ENCODE assay signal across 16 cellular contexts in genomic region chr17:43365356-43365755, GRCh38. TPM values are rescaled to one million over a fixed set of nuclear protein-coding genes. Genes with fewer than 3 reads are reported as not detected.
DNase-seq lines count a peak whose midpoint lies in the region; ATAC-seq and TF ChIP-seq lines count a peak whose summit lies in the region.
"Had no signal": no experiment of that assay in that cellular context is flagged by ENCODE, and none has a peak within 500 bp of the region (broad histone marks: within the 10 kb centered on the region; RNA-seq: fewer than 3 reads in every experiment).

No MANE protein-coding gene starts in this region.

- H3K36me3 Mint-ChIP-seq in T-helper 1 cell treated with Interleukin-12 subunit alpha and Interleukin-12 subunit beta and Interleukin-4 antibody, amounts not matched to agents 30 μg/mL and 1 μg/mL, for 36 hours (ENCODE audit: low read depth), result peaks cover 4% of the 10 kb centered on the region
- peaks cover 2% of the 10 kb centered on the region for H3K36me3 Mint-ChIP-seq in chondrocyte (ENCODE audit: low read depth)
- peaks cover 10% of the 10 kb centered on the region for H3K36me3 Mint-ChIP-seq in neural crest cell (ENCODE audit: low read depth)

- H3K4me2 ChIP-seq in KMS-11, result no peak overlapping the region

- H2AFZ ChIP-seq in KMS-11 (ENCODE audit: low read depth), result no peak overlapping the region

- H3K4me3 Mint-ChIP-seq in T-helper 1 cell treated with Interleukin-12 subunit alpha and Interleukin-12 subunit beta and Interleukin-4 antibody, amounts not matched to agents 30 μg/mL and 1 μg/mL, for 36 hours, result no peak overlapping the region
- H3K4me3 Mint-ChIP-seq in chondrocyte (ENCODE audit: unreplicated experiment) (no peak overlapping the region), neural crest cell (peak overlapping the region; percentile 35)

- peak overlapping the region; percentile 9 for H3K27ac Mint-ChIP-seq in T-helper 1 cell treated with Interleukin-12 subunit alpha and Interleukin-12 subunit beta and Interleukin-4 antibody, amounts not matched to agents 30 μg/mL and 1 μg/mL, for 36 hours
- no peak overlapping the region for H3K27ac Mint-ChIP-seq in chondrocyte (ENCODE audit: unreplicated experiment)
- H3K27ac Mint-ChIP-seq in neural crest cell (ENCODE audit: unreplicated experiment), result no peak overlapping the region

- H3K27me3 ChIP-seq in KMS-11 (ENCODE audit: insufficient read depth, low read depth) (no peaks in the 10 kb centered on the region), right cardiac atrium (ENCODE audit: control insufficient read depth, insufficient read depth) (no peaks in the 10 kb centered on the region)
- H3K27me3 ChIP-seq: esophagus muscularis mucosa had no signal

- no peaks in the 10 kb centered on the region for H4K20me1 ChIP-seq in KMS-11 (ENCODE audit: insufficient read depth)

- DNase-seq in T-helper 1 cell (no peak), chondrocyte (ENCODE audit: low spot score) (no peak), neural crest cell (ENCODE audit: low read depth, low spot score) (no peak), right cardiac atrium (no peak)
- no peak for DNase-seq in activated CD4-positive, alpha-beta T cell treated with anti-CD3 and anti-CD28 coated beads for 1 hour
- DNase-seq: ACHN; activated CD4-positive, alpha-beta T cell treated with anti-CD3 and anti-CD28 coated beads, Interleukin-2, amount 50 U/mL, for 1 hour; activated gamma-delta T cell treated with Interleukin-2 at 50 U/mL for 16 hours; cerebellar nuclear complex; DMS79 treated with DMSO at 0.1 percent for 48 hours; NCI-H226; posterior cingulate gyrus had no signal

- no peak overlapping the region for H3K4me3 ChIP-seq in KMS-11 (IDR thresholded peaks at IDR 0.05; ENCODE audit: insufficient read depth, low read depth, low read length)
- no peak overlapping the region for H3K4me3 ChIP-seq in right cardiac atrium (ENCODE audit: low read length)
- H3K4me3 ChIP-seq: esophagus muscularis mucosa had no signal

- H3K79me2 ChIP-seq in KMS-11 (ENCODE audit: insufficient read depth, low read depth), result peaks cover 21% of the 10 kb centered on the region; the same call in 1 of the 2 replicates

- 90% methylated on average over 4 of the region's 4 CpGs for WGBS in right cardiac atrium

- peaks cover 39% of the 10 kb centered on the region for H3K4me1 ChIP-seq in KMS-11 (ENCODE audit: low read depth, poor library complexity, severe bottlenecking)
- H3K4me1 ChIP-seq in right cardiac atrium (ENCODE audit: control insufficient read depth, insufficient read depth, low read length), result peaks cover 2% of the 10 kb centered on the region

- no peaks in the 10 kb centered on the region for H3K9me3 Mint-ChIP-seq in T-helper 1 cell treated with Interleukin-12 subunit alpha and Interleukin-12 subunit beta and Interleukin-4 antibody, amounts not matched to agents 30 μg/mL and 1 μg/mL, for 36 hours
- H3K9me3 Mint-ChIP-seq in chondrocyte (ENCODE audit: low read depth) (no peaks in the 10 kb centered on the region), neural crest cell (no peaks in the 10 kb centered on the region)

- no peaks in the 10 kb centered on the region for H3K27me3 Mint-ChIP-seq in T-helper 1 cell treated with Interleukin-12 subunit alpha and Interleukin-12 subunit beta and Interleukin-4 antibody, amounts not matched to agents 30 μg/mL and 1 μg/mL, for 36 hours (ENCODE audit: low read depth)
- H3K27me3 Mint-ChIP-seq in chondrocyte (ENCODE audit: low read depth), result no peaks in the 10 kb centered on the region
- peaks cover 18% of the 10 kb centered on the region for H3K27me3 Mint-ChIP-seq in neural crest cell (ENCODE audit: low read depth)

- H3K9me3 ChIP-seq in right cardiac atrium (ENCODE audit: control insufficient read depth, low read length), result no peaks in the 10 kb centered on the region
- H3K9me3 ChIP-seq: esophagus muscularis mucosa had no signal

- H3K9ac ChIP-seq in KMS-11, result no peak overlapping the region

- ATAC-seq in HG03521 (IDR thresholded peaks at IDR 0.05; ENCODE audit: unreplicated experiment) (no peak), right cardiac atrium (no peak)

- H3K36me3 ChIP-seq in KMS-11 (ENCODE audit: insufficient read depth), result no peaks in the 10 kb centered on the region
- H3K36me3 ChIP-seq: esophagus muscularis mucosa had no signal

- TF ChIP-seq CTCF in KMS-11 (conservative IDR thresholded peaks at IDR 0.05; ENCODE audit: low read depth, low read length) (0 out of 2 replicates have a peak, but pooled peaks have one; percentile 29), chondrocyte (IDR thresholded peaks at IDR 0.05) (peak; percentile 44), neural crest cell (conservative IDR thresholded peaks at IDR 0.05) (no peak)

- no peak overlapping the region for H3K27ac ChIP-seq in KMS-11
- H3K27ac ChIP-seq in right cardiac atrium (ENCODE audit: low read length), result no peak overlapping the region
- H3K27ac ChIP-seq: esophagus muscularis mucosa had no signal

- peaks cover 45% of the 10 kb centered on the region for H3K4me1 Mint-ChIP-seq in T-helper 1 cell treated with Interleukin-12 subunit alpha and Interleukin-12 subunit beta and Interleukin-4 antibody, amounts not matched to agents 30 μg/mL and 1 μg/mL, for 36 hours (ENCODE audit: low read depth)
- H3K4me1 Mint-ChIP-seq in chondrocyte (ENCODE audit: low read depth) (peaks cover 25% of the 10 kb centered on the region), neural crest cell (peaks cover 52% of the 10 kb centered on the region)

- intact Hi-C loops in right cardiac atrium (cut with DNase I), result no loop called here

RNA-seq across cellular contexts. Expression of gene ARL4D, which starts 33.4 kb away (rescaled TPM):
- total RNA-seq in chondrocyte (33.8 to 38.0 TPM (median 37.5 TPM) in 3 replicates), neural crest cell (13.8 and 14.2 TPM in 2 replicates), right cardiac atrium (10 to 100 TPM; 10.8 to 24.5 (median 18.0) TPM)
- polyA plus RNA-seq in right cardiac atrium, result 13.0 TPM
